ENCODE assay signal across 16 cellular contexts in the genomic region with DNA sequence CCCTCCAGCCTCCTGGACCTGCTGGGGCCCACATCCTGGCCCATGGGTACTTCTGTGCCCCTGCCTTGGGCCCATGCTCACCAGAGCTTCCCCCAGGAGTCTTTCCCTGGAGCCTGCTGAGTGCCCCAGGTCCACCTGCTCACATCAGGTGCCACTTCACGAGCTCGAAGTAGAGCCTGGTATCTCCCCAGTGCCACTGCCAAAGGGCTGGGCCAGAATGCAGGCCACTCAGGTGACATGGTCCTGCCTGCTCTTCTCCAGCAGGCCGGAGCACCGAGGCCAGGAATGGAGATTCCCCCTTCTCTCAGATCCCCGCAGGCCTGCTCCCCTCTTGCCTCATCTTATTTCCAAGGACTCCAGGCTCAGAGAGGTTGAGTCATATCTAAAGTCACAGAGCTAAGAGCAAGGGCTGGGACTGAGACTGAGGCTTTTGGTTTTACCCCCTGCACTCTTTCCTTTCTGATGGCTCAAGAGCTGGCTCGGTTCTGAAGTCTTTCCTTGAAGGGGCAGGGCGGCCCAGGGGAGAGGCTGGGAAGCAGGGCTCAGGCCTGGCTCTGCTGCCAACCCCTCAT.
DNase-seq lines count a peak whose midpoint lies in the region; ATAC-seq, FAIRE-seq and TF ChIP-seq lines count a peak whose summit lies in the region.
"Had no signal": no experiment of that assay in that cellular context is flagged by ENCODE, and none has a peak within 500 bp of the region (broad histone marks: within the 10 kb centered on the region; RNA-seq: fewer than 3 reads in every experiment).

No MANE protein-coding gene starts in this region.

- H3K27ac ChIP-seq in neural progenitor cell (no peak overlapping the region), aorta (ENCODE audit: low read depth in 1 of 2, low read length in 2 of 2) (no peak overlapping the region)
- H3K27ac ChIP-seq: colonic mucosa, epithelial cell of prostate, SK-N-MC, testis had no signal

- no peaks in the 10 kb centered on the region for H3K36me3 ChIP-seq in neural progenitor cell
- H3K36me3 ChIP-seq in aorta (ENCODE audit: control insufficient read depth in 1 of 2, insufficient read depth in 2 of 2, low read length in 1 of 2), result no peaks in the 10 kb centered on the region
- H3K36me3 ChIP-seq: colonic mucosa had no signal

- peaks cover 4 to 7% of the 10 kb centered on the region in 2 donors for H3K27me3 Mint-ChIP-seq in effector memory CD8-positive, alpha-beta T cell
- peaks cover 7% of the 10 kb centered on the region for H3K27me3 Mint-ChIP-seq in neural progenitor cell (ENCODE audit: insufficient read depth, low read depth)

- H2AFZ ChIP-seq in neural progenitor cell (replicated peaks), result no peak overlapping the region

- WGBS in aorta, 2 donors, result 93 to 94% methylated on average over 7 of the region's 7 CpGs

- no peak overlapping the region for H3K9ac ChIP-seq in neural progenitor cell

- H3K9me3 ChIP-seq in neural progenitor cell (ENCODE audit: low read depth) (no peaks in the 10 kb centered on the region), aorta (ENCODE audit: control insufficient read depth, low read length) (no peaks in the 10 kb centered on the region)
- H3K9me3 ChIP-seq: colonic mucosa, testis had no signal

- H3K4me1 ChIP-seq in neural progenitor cell (peaks cover 11% of the 10 kb centered on the region), aorta (ENCODE audit: control insufficient read depth in 1 of 2, insufficient read depth in 2 of 2, low read length in 2 of 2) (no peaks in the 10 kb centered on the region)
- H3K4me1 ChIP-seq: colonic mucosa had no signal

- H3K27me3 ChIP-seq in neural progenitor cell (peaks cover 34% of the 10 kb centered on the region), aorta (ENCODE audit: control insufficient read depth in 1 of 2, insufficient read depth in 2 of 2, low read length in 1 of 2) (no peaks in the 10 kb centered on the region)
- H3K27me3 ChIP-seq: colonic mucosa, testis had no signal

- peak; percentile 48 for DNase-seq in GM12892 (ENCODE audit: insufficient read length)
- DNase-seq in effector memory CD8-positive, alpha-beta T cell, result no peak
- no peak for DNase-seq in neural progenitor cell (ENCODE audit: low spot score)
- no peak for DNase-seq in NCI-H345 treated with DMSO at 0.1 percent for 48 hours (lab: John Stamatoyannopoulos, UW; ENCODE audit: unreplicated experiment)
- DNase-seq in DMS114 treated with DMSO at 0.1 percent for 48 hours (lab: John Stamatoyannopoulos, UW; ENCODE audit: unreplicated experiment), result no peak
- no peak for DNase-seq in aorta
- DNase-seq: C1 segment of cervical spinal cord, colonic mucosa, glutamatergic neuron, NCI-H2081, NCI-H526, testis had no signal

- peak; percentile 39 for ATAC-seq in GM19395 (IDR thresholded peaks at IDR 0.05; ENCODE audit: unreplicated experiment)
- ATAC-seq in effector memory CD8-positive, alpha-beta T cell (replicated peaks), result no peak
- ATAC-seq in aorta (ENCODE audit: low FRiP score), result no peak

- H3K4me3 Mint-ChIP-seq in effector memory CD8-positive, alpha-beta T cell, result no peak overlapping the region
- no peak overlapping the region for H3K4me3 Mint-ChIP-seq in neural progenitor cell
- H3K4me3 Mint-ChIP-seq: IgD-negative memory B cell had no signal

- intact Hi-C loops in aorta (cut with DNase I), result no loop called here

- no peak for FAIRE-seq in GM12892 (lab: Jason Lieb, UNC)

- TF ChIP-seq CTCF in neural progenitor cell (IDR thresholded peaks at IDR 0.05), result no peak

- H3K36me3 Mint-ChIP-seq in effector memory CD8-positive, alpha-beta T cell (ENCODE audit: insufficient read depth), result peaks cover 7% of the 10 kb centered on the region
- no peaks in the 10 kb centered on the region for H3K36me3 Mint-ChIP-seq in neural progenitor cell

- H3K79me2 ChIP-seq in neural progenitor cell (ENCODE audit: low read depth), result no peaks in the 10 kb centered on the region

- H3K9me3 Mint-ChIP-seq in effector memory CD8-positive, alpha-beta T cell, result peaks cover 0 to 4% of the 10 kb centered on the region in 2 donors
- H3K9me3 Mint-ChIP-seq in neural progenitor cell, result no peaks in the 10 kb centered on the region
- H3K9me3 Mint-ChIP-seq: IgD-negative memory B cell had no signal

- H3F3A ChIP-seq in neural progenitor cell (ENCODE audit: low read depth), result no peaks in the 10 kb centered on the region

- H3K4me3 ChIP-seq in neural progenitor cell (no peak overlapping the region), aorta (ENCODE audit: low read length in 2 of 2) (no peak overlapping the region)
- H3K4me3 ChIP-seq: colonic mucosa, SK-N-MC, testis had no signal

- peaks cover 9 to 10% of the 10 kb centered on the region in 2 donors for H3K4me1 Mint-ChIP-seq in effector memory CD8-positive, alpha-beta T cell (ENCODE audit: low read depth in 2 of 2)
- H3K4me1 Mint-ChIP-seq in neural progenitor cell, result peaks cover 52% of the 10 kb centered on the region

- H3K27ac Mint-ChIP-seq in effector memory CD8-positive, alpha-beta T cell, result peak overlapping the region; percentile 13 to 18
- H3K27ac Mint-ChIP-seq in neural progenitor cell, result peak overlapping the region; percentile 86
- H3K27ac Mint-ChIP-seq: IgD-negative memory B cell had no signal

- H3K4me2 ChIP-seq in neural progenitor cell, result no peak overlapping the region

- peaks cover 4% of the 10 kb centered on the region for H4K20me1 ChIP-seq in neural progenitor cell (ENCODE audit: low read depth)

- TF ChIP-seq POLR2A in GM12892 (IDR thresholded peaks at IDR 0.05; ENCODE audit: low read depth, low read length), result no peak
